ENCODE assay signal across 24 cellular contexts in genomic region chr5:124647393-124647792, GRCh38.
DNase-seq lines count a peak whose midpoint lies in the region; ATAC-seq, FAIRE-seq and TF ChIP-seq lines count a peak whose summit lies in the region.
"Had no signal": no experiment of that assay in that cellular context is flagged by ENCODE, and none has a peak within 500 bp of the region (broad histone marks: within the 10 kb centered on the region; RNA-seq: fewer than 3 reads in every experiment).

No MANE protein-coding gene starts in this region.

- ATAC-seq in HepG2 (no peak), right lobe of liver (no peak), WTC11 (no peak), memory B cell (ENCODE audit: low read depth) (no peak)
- no peak for ATAC-seq in activated CD8-positive, alpha-beta T cell treated with anti-CD3 and anti-CD28 coated beads for 36 hours
- ATAC-seq: PC-3 had no signal

- BruUV-seq in HepG2 (replicated peaks; lab: Mats Ljungman, UMichigan) = no TSS peak

- FAIRE-seq in HepG2 (lab: Jason Lieb, UNC) = no peak
- FAIRE-seq: A204.1, D721Med had no signal

- no peak for DNase-seq in HepG2 (ENCODE audit: low spot score)
- no peak for DNase-seq in right lobe of liver
- no peak for DNase-seq in WTC11 (ENCODE audit: low spot score)
- no peak for DNase-seq in memory B cell (ENCODE audit: low spot score in 2 of 2)
- DNase-seq in SKM-1 (lab: John Stamatoyannopoulos, UW; ENCODE audit: unreplicated experiment) = no peak
- no peak for DNase-seq in nephron progenitor cell
- no peak for DNase-seq in activated CD8-positive, alpha-beta T cell treated with anti-CD3 and anti-CD28 coated beads for 36 hours
- no peak for DNase-seq in ureter (ENCODE audit: low spot score)
- DNase-seq: C1 segment of cervical spinal cord; CD8-positive, alpha-beta memory T cell; DMS79; H7; HFFc6; NCI-H1417 treated with DMSO at 0.1 percent for 48 hours; NCI-H187 treated with DMSO at 0.1 percent for 48 hours; NCI-H2227 treated with DMSO at 0.1 percent for 48 hours; NCI-H510A treated with DMSO at 0.1 percent for 48 hours; NCI-H774; PC-3; SIG-M5 had no signal

- H3K79me2 ChIP-seq in HepG2 (ENCODE audit: insufficient read depth, low read length) = no peaks in the 10 kb centered on the region

- H3K36me3 ChIP-seq in HepG2 (replicated peaks in 1 of 2; ENCODE audit: control insufficient read depth in 1 of 2, insufficient read depth in 2 of 2, low read length in 2 of 2) = no peaks in the 10 kb centered on the region
- peaks cover 0 to 3% (median 0%) of the 10 kb centered on the region in 4 donors for H3K36me3 ChIP-seq in right lobe of liver

- no peak for TF ChIP-seq CTCF in HepG2 (CRISPR knock-in tag; IDR thresholded peaks at IDR 0.05)
- TF ChIP-seq CTCF in right lobe of liver (IDR thresholded peaks at IDR 0.05) = no peak
- TF ChIP-seq CTCF in WTC11 (IDR thresholded peaks at IDR 0.05) = no peak
- TF ChIP-seq CTCF in nephron progenitor cell (IDR thresholded peaks at IDR 0.05) = no peak
- TF ChIP-seq CTCF in activated CD8-positive, alpha-beta T cell treated with anti-CD3 and anti-CD28 coated beads for 36 hours (IDR thresholded peaks at IDR 0.05) = no peak

- in situ Hi-C loops in HepG2 (cut with HindIII; ENCODE audit: extremely low pct_ligation_motif_present, low pct_unique_long_range_greater_than_20kb) = no loop called here

- H3K27ac ChIP-seq in HepG2 (ENCODE audit: extremely low read length, insufficient read depth, low read length) (no peak overlapping the region), right lobe of liver (no peak overlapping the region)
- H3K27ac ChIP-seq: KMS-11, RWPE1 had no signal

- H3K4me3 Mint-ChIP-seq in WTC11 (no peak overlapping the region), memory B cell (no peak overlapping the region), nephron progenitor cell (no peak overlapping the region)
- no peak overlapping the region for H3K4me3 Mint-ChIP-seq in activated CD8-positive, alpha-beta T cell treated with anti-CD3 and anti-CD28 coated beads for 36 hours
- H3K4me3 Mint-ChIP-seq: CD8-positive, alpha-beta memory T cell; HFFc6 had no signal

- no peak for TF ChIP-seq RAD21 in HepG2 (CRISPR knock-in tag; IDR thresholded peaks at IDR 0.05)

- H3K27ac Mint-ChIP-seq in WTC11 (peak overlapping the region; percentile 44; the same call in 1 of the 2 replicates), memory B cell (peak overlapping the region; percentile 22), nephron progenitor cell (no peak overlapping the region)
- no peak overlapping the region for H3K27ac Mint-ChIP-seq in activated CD8-positive, alpha-beta T cell treated with anti-CD3 and anti-CD28 coated beads for 36 hours
- H3K27ac Mint-ChIP-seq: CD8-positive, alpha-beta memory T cell; HFFc6 had no signal

- CTCF ChIA-PET in HepG2 (lab: Yijun Ruan, JAX; ENCODE audit: low intra/inter-chr PET ratio, low total read pairs) (no interaction called here), WTC11 (lab: Charles Lee) (no interaction called here)
- CTCF ChIA-PET in activated CD8-positive, alpha-beta T cell treated with anti-CD3 and anti-CD28 coated beads for 36 hours (lab: Charles Lee) = no interaction called here

- H3K4me2 ChIP-seq in HepG2 (ENCODE audit: low read depth, low read length) = no peak overlapping the region
- H3K4me2 ChIP-seq: KMS-11 had no signal

- no peak for TF ChIP-seq EP300 in HepG2 (IDR thresholded peaks at IDR 0.05; ENCODE audit: low read depth in 2 of 2, low read length in 2 of 2)
- no peak for TF ChIP-seq EP300 in HepG2 (CRISPR knock-in tag; IDR thresholded peaks at IDR 0.05; ENCODE audit: borderline replicate concordance)

- POLR2A ChIA-PET in HepG2 (lab: Yijun Ruan, JAX) (interaction anchor here (1.2 to 1.6 kb wide), 2 partner anchors 8 to 18 kb away, joined by 3 to 5 read pairs; no protein-coding TSS in a partner anchor), WTC11 (lab: Charles Lee) (no interaction called here)
- POLR2A ChIA-PET in activated CD8-positive, alpha-beta T cell treated with anti-CD3 and anti-CD28 coated beads for 36 hours (lab: Charles Lee) = no interaction called here

- peaks cover 68% of the 10 kb centered on the region for H3K4me1 ChIP-seq in HepG2 (ENCODE audit: insufficient read depth, low read length)
- peaks cover 0 to 8% (median 0%) of the 10 kb centered on the region in 4 donors for H3K4me1 ChIP-seq in right lobe of liver

- no peak for TF ChIP-seq POLR2A in HepG2 (IDR thresholded peaks at IDR 0.05; ENCODE audit: insufficient read depth in 1 of 2, low read depth in 2 of 2, low read length in 2 of 2)
- no peak for TF ChIP-seq POLR2A in right lobe of liver (IDR thresholded peaks at IDR 0.05)

- intact Hi-C loops in HepG2 (cut with micrococcal nuclease; ENCODE audit: unreplicated experiment) = no loop called here
- intact Hi-C loops in right lobe of liver (cut with DNase I) = no loop called here
- intact Hi-C loops in activated CD8-positive, alpha-beta T cell treated with anti-CD3 and anti-CD28 coated beads for 36 hours (cut with micrococcal nuclease) = loop anchor here (5.0 kb wide), 1 partner anchor 65 kb away; no protein-coding TSS in a partner anchor

- H3K9ac ChIP-seq in HepG2 (ENCODE audit: insufficient read depth, low read depth, low read length) = no peak overlapping the region
- H3K9ac ChIP-seq: KMS-11 had no signal

- H3K36me3 Mint-ChIP-seq in WTC11 = peaks cover 38% of the 10 kb centered on the region
- H3K36me3 Mint-ChIP-seq in memory B cell = peaks cover 11% of the 10 kb centered on the region
- H3K36me3 Mint-ChIP-seq in nephron progenitor cell (ENCODE audit: low read depth) = peaks cover 71% of the 10 kb centered on the region
- H3K36me3 Mint-ChIP-seq in activated CD8-positive, alpha-beta T cell treated with anti-CD3 and anti-CD28 coated beads for 36 hours (ENCODE audit: low read depth) = no peaks in the 10 kb centered on the region

- no peak overlapping the region for H2AFZ ChIP-seq in HepG2 (ENCODE audit: low read length)

- H3K9me3 Mint-ChIP-seq in WTC11 = no peaks in the 10 kb centered on the region
- H3K9me3 Mint-ChIP-seq in memory B cell = no peaks in the 10 kb centered on the region
- no peaks in the 10 kb centered on the region for H3K9me3 Mint-ChIP-seq in nephron progenitor cell
- H3K9me3 Mint-ChIP-seq in activated CD8-positive, alpha-beta T cell treated with anti-CD3 and anti-CD28 coated beads for 36 hours = no peaks in the 10 kb centered on the region
- H3K9me3 Mint-ChIP-seq: HFFc6 had no signal

- 69% methylated on average over 7 of the region's 10 CpGs for WGBS in HepG2 (ENCODE audit: low lambda C conversion rate)
- 98% methylated on average over 7 of the region's 10 CpGs for WGBS in right lobe of liver (ENCODE audit: insufficient coverage, low coverage, low lambda C conversion rate, missing lambda C conversion rate)

- no peak overlapping the region for H3K4me3 ChIP-seq in HepG2 (replicated peaks in 1 of 3; ENCODE audit: insufficient read depth in 1 of 3, low read depth in 2 of 3, low read length in 3 of 3)
- no peak overlapping the region for H3K4me3 ChIP-seq in right lobe of liver

- H3K4me1 Mint-ChIP-seq in WTC11 (peaks cover 79% of the 10 kb centered on the region), memory B cell (peaks cover 43% of the 10 kb centered on the region), nephron progenitor cell (peaks cover 94% of the 10 kb centered on the region)
- peaks cover 27% of the 10 kb centered on the region for H3K4me1 Mint-ChIP-seq in activated CD8-positive, alpha-beta T cell treated with anti-CD3 and anti-CD28 coated beads for 36 hours (ENCODE audit: low read depth)

- H4K20me1 ChIP-seq in HepG2 (ENCODE audit: insufficient read depth, low read length) = no peaks in the 10 kb centered on the region

- H3K27me3 ChIP-seq in HepG2 (ENCODE audit: control insufficient read depth in 1 of 2, insufficient read depth in 2 of 2, low read length in 2 of 2) (no peaks in the 10 kb centered on the region), right lobe of liver (no peaks in the 10 kb centered on the region)

- H3K27me3 Mint-ChIP-seq in WTC11 (ENCODE audit: low read depth) (no peaks in the 10 kb centered on the region), memory B cell (peaks cover 5% of the 10 kb centered on the region), nephron progenitor cell (ENCODE audit: low read depth, poor library complexity) (no peaks in the 10 kb centered on the region)
- H3K27me3 Mint-ChIP-seq in activated CD8-positive, alpha-beta T cell treated with anti-CD3 and anti-CD28 coated beads for 36 hours = peaks cover 41% of the 10 kb centered on the region

- H3K9me3 ChIP-seq in HepG2 (ENCODE audit: low read length) (no peaks in the 10 kb centered on the region), right lobe of liver (no peaks in the 10 kb centered on the region)

TF ChIP-seq in HepG2, 621 proteins besides CTCF, POLR2A, EP300 and RAD21:
- TF ChIP-seq ZNF12 (CRISPR knock-in tag; IDR thresholded peaks at IDR 0.05) = peak; percentile 91
- TF ChIP-seq XRCC5 (optimal IDR thresholded peaks at IDR 0.05; ENCODE audit: low read length) = no peak

TF ChIP-seq in WTC11, 78 proteins besides CTCF, POLR2A, EP300 and RAD21 (continues in another document):
- no peak for TF ChIP-seq HMGA2 (CRISPR knock-in tag; IDR thresholded peaks at IDR 0.05)
- TF ChIP-seq NR2C2 (CRISPR knock-in tag; IDR thresholded peaks at IDR 0.05) = no peak
- no peak for TF ChIP-seq TP53 (CRISPR knock-in tag; IDR thresholded peaks at IDR 0.05)
- no peak for TF ChIP-seq KAT7 (CRISPR knock-in tag; IDR thresholded peaks at IDR 0.05; ENCODE audit: borderline replicate concordance)
- no peak for TF ChIP-seq MAX (CRISPR knock-in tag; IDR thresholded peaks at IDR 0.05)
- TF ChIP-seq ZNF232 (CRISPR knock-in tag; IDR thresholded peaks at IDR 0.05) = no peak
- TF ChIP-seq RELA (CRISPR knock-in tag; IDR thresholded peaks at IDR 0.05; ENCODE audit: borderline replicate concordance) = no peak
- TF ChIP-seq SMAD4 (CRISPR knock-in tag; IDR thresholded peaks at IDR 0.05) = no peak

Comparison
In these comparisons a context has a peak if more than half of its experiments do, and no peak if none do; other contexts are left out.
1. H3K27ac Mint-ChIP-seq: peak in WTC11 (single experiment) and memory B cell (single experiment); none in nephron progenitor cell (single experiment) and activated CD8-positive, alpha-beta T cell treated with anti-CD3 and anti-CD28 coated beads for 36 hours (single experiment).